Comparison of ENCODE assay signal across 5 cellular contexts in genomic region chr20:8938532-8938931, GRCh38.
"Had no signal": no experiment of that assay in that cellular context is flagged by ENCODE, and none has a peak within 500 bp of the region (broad histone marks: within the 10 kb centered on the region; RNA-seq: fewer than 3 reads in every experiment).

No MANE protein-coding gene starts in this region.

- H3K4me2 ChIP-seq: GM23338 had no signal

- DNase-seq: H9, HCEC 1CT, IMR-90 had no signal

- ATAC-seq: GM23338, K562 had no signal

- H2AFZ ChIP-seq: GM23338 had no signal

- H3K4me3 ChIP-seq: GM23338, K562 had no signal
